ENCODE assay signal across 10 cellular contexts in the genomic region with DNA sequence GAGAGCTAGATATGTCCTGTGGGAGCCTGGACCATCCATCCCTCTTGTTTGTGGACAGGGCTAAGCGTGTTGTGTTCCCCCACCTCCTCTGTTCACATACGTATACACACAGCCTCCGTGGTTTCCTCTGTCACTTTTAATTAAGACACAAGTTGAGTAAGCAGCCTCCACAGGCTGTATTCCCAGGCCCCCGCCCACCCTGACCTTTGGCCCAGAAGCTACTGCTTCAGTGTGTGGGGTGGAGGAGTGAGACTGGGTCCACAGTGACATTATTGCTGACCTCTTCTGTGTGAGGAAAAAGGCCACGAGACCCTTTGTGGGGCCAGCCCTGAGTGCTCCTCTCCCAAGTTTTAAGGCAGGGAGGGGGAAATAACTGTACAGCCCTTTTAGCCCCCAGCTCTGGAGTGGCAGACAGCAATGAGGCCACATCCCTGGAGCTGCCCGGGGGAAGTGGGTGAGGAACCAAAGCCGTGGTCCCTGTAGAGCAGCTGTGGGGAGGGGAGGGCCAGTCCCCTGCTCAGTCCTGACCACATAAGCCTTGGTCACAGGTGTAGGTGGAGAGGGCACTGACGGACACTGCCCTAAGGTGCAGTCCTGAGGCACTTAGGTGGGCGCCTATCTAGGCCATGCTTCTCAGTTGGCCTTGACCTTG. TPM values are rescaled to one million over a fixed set of nuclear protein-coding genes. Genes with fewer than 3 reads are reported as not detected.
A peak's percentile ranks its signal among the peaks of the same experiment; 100 is the strongest.
DNase-seq lines count a peak whose midpoint lies in the region; ATAC-seq and TF ChIP-seq lines count a peak whose summit lies in the region.
"Had no signal": no experiment of that assay in that cellular context is flagged by ENCODE, and none has a peak within 500 bp of the region (broad histone marks: within the 10 kb centered on the region; RNA-seq: fewer than 3 reads in every experiment).

No MANE protein-coding gene starts in this region.

- H3K4me1 ChIP-seq in cardiac muscle cell (ENCODE audit: low read depth) (peaks cover 19% of the 10 kb centered on the region), right atrium auricular region (peaks cover 0 to 31% of the 10 kb centered on the region in 2 donors), ascending aorta (peaks cover 11 to 18% of the 10 kb centered on the region in 2 donors)

- intact Hi-C loops in MCF 10A (cut with micrococcal nuclease) (no loop called here), ascending aorta (cut with DNase I) (no loop called here)

- POLR2A ChIA-PET in WTC11 (lab: Charles Lee): no interaction called here
- POLR2A ChIA-PET in MCF 10A (lab: Yijun Ruan, JAX): no interaction called here

- H3K36me3 ChIP-seq in cardiac muscle cell (peaks cover 46% of the 10 kb centered on the region), right atrium auricular region (peaks cover 37% of the 10 kb centered on the region), ascending aorta (peaks cover 34 to 40% of the 10 kb centered on the region in 2 donors)

- TF ChIP-seq CTCF in cardiac muscle cell (IDR thresholded peaks at IDR 0.05; ENCODE audit: low read depth, low read length): no peak
- no peak for TF ChIP-seq CTCF in right atrium auricular region (IDR thresholded peaks at IDR 0.05)
- no peak for TF ChIP-seq CTCF in WTC11 (IDR thresholded peaks at IDR 0.05)
- TF ChIP-seq CTCF in MCF 10A (IDR thresholded peaks at IDR 0.05; ENCODE audit: unreplicated experiment): no peak
- no peak for TF ChIP-seq CTCF in ascending aorta (IDR thresholded peaks at IDR 0.05)

- ATAC-seq in WTC11: no peak

- H3K4me3 Mint-ChIP-seq in WTC11 (no peak overlapping the region), MCF 10A (ENCODE audit: unreplicated experiment) (no peak overlapping the region)
- H3K4me3 Mint-ChIP-seq in stimulated activated naive CD8-positive, alpha-beta T cell treated with anti-CD3 and anti-CD28 coated beads, Interleukin-15, Interleukin-2, amounts not matched to agents 100 ng/mL and 50 ng/mL, for 24 hours: no peak overlapping the region

- H3K9me3 Mint-ChIP-seq in WTC11 (no peaks in the 10 kb centered on the region), MCF 10A (ENCODE audit: unreplicated experiment) (no peaks in the 10 kb centered on the region)
- H3K9me3 Mint-ChIP-seq in stimulated activated naive CD8-positive, alpha-beta T cell treated with anti-CD3 and anti-CD28 coated beads, Interleukin-15, Interleukin-2, amounts not matched to agents 100 ng/mL and 50 ng/mL, for 24 hours: no peaks in the 10 kb centered on the region

- H3K4me1 Mint-ChIP-seq in WTC11 (peaks cover 41% of the 10 kb centered on the region), MCF 10A (ENCODE audit: insufficient read depth, unreplicated experiment) (peaks cover 52% of the 10 kb centered on the region)
- peaks cover 60% of the 10 kb centered on the region for H3K4me1 Mint-ChIP-seq in stimulated activated naive CD8-positive, alpha-beta T cell treated with anti-CD3 and anti-CD28 coated beads, Interleukin-15, Interleukin-2, amounts not matched to agents 100 ng/mL and 50 ng/mL, for 24 hours (ENCODE audit: low read depth)

- H3K27me3 ChIP-seq in cardiac muscle cell: no peaks in the 10 kb centered on the region
- no peaks in the 10 kb centered on the region for H3K27me3 ChIP-seq in right atrium auricular region
- no peaks in the 10 kb centered on the region for H3K27me3 ChIP-seq in ascending aorta
- H3K27me3 ChIP-seq: suprapubic skin had no signal

- H3K27ac ChIP-seq in cardiac muscle cell (peak overlapping the region; percentile 36), right atrium auricular region (no peak overlapping the region), ascending aorta (no peak overlapping the region)
- H3K27ac ChIP-seq: suprapubic skin had no signal

- H3K27ac Mint-ChIP-seq in WTC11: peak overlapping the region; percentile 44
- H3K27ac Mint-ChIP-seq in stimulated activated naive CD8-positive, alpha-beta T cell treated with anti-CD3 and anti-CD28 coated beads, Interleukin-15, Interleukin-2, amounts not matched to agents 100 ng/mL and 50 ng/mL, for 24 hours: peak overlapping the region; percentile 84
- no peak overlapping the region for H3K27ac Mint-ChIP-seq in MCF 10A (ENCODE audit: low read depth, unreplicated experiment)

- CTCF ChIA-PET in WTC11 (lab: Charles Lee): interaction anchor here (1.5 kb wide), 1 partner anchor 51 kb away, joined by 7 read pairs; no protein-coding TSS in a partner anchor
- CTCF ChIA-PET in MCF 10A (lab: Yijun Ruan, JAX): interaction anchor here (0.5 to 0.7 kb wide), 2 partner anchors 36 to 57 kb away, joined by 3 to 4 read pairs; no protein-coding TSS in a partner anchor

- H3K4me3 ChIP-seq in cardiac muscle cell (no peak overlapping the region), right atrium auricular region (no peak overlapping the region), ascending aorta (no peak overlapping the region)
- H3K4me3 ChIP-seq: suprapubic skin had no signal

- no peaks in the 10 kb centered on the region for H3K9me3 ChIP-seq in cardiac muscle cell (ENCODE audit: low read depth)
- H3K9me3 ChIP-seq in right atrium auricular region: no peaks in the 10 kb centered on the region
- H3K9me3 ChIP-seq in ascending aorta: no peaks in the 10 kb centered on the region
- H3K9me3 ChIP-seq: suprapubic skin had no signal

- H3K36me3 Mint-ChIP-seq in WTC11 (peaks cover 53% of the 10 kb centered on the region), MCF 10A (ENCODE audit: insufficient read depth, unreplicated experiment) (peaks cover 37% of the 10 kb centered on the region)
- peaks cover 67% of the 10 kb centered on the region for H3K36me3 Mint-ChIP-seq in stimulated activated naive CD8-positive, alpha-beta T cell treated with anti-CD3 and anti-CD28 coated beads, Interleukin-15, Interleukin-2, amounts not matched to agents 100 ng/mL and 50 ng/mL, for 24 hours (ENCODE audit: low read depth)

- no TSS peak for BruUV-seq in MCF 10A (replicated peaks; lab: Mats Ljungman, UMichigan)

- H3K27me3 Mint-ChIP-seq in WTC11 (ENCODE audit: low read depth) (no peaks in the 10 kb centered on the region), MCF 10A (ENCODE audit: insufficient read depth, unreplicated experiment) (no peaks in the 10 kb centered on the region)
- H3K27me3 Mint-ChIP-seq in stimulated activated naive CD8-positive, alpha-beta T cell treated with anti-CD3 and anti-CD28 coated beads, Interleukin-15, Interleukin-2, amounts not matched to agents 100 ng/mL and 50 ng/mL, for 24 hours: no peaks in the 10 kb centered on the region

- DNase-seq in cardiac muscle cell (ENCODE audit: low read depth in 1 of 2, low spot score in 1 of 2) (no peak), right atrium auricular region (ENCODE audit: low spot score) (no peak), WTC11 (ENCODE audit: low spot score) (no peak), MCF 10A (ENCODE audit: unreplicated experiment) (no peak), ascending aorta (ENCODE audit: low spot score in 2 of 2) (no peak)
- DNase-seq: activated naive CD4-positive, alpha-beta T cell treated with anti-CD3 and anti-CD28 coated beads, Interleukin-2, amount 50 U/mL, for 16 hours; effector CD4-positive, alpha-beta T cell; NCI-H510A treated with DMSO at 0.1 percent for 48 hours had no signal

TF ChIP-seq in WTC11, 78 proteins besides CTCF, POLR2A, EP300 and RAD21 (continues in another document):
- TF ChIP-seq ESRRA (CRISPR knock-in tag; IDR thresholded peaks at IDR 0.05; ENCODE audit: borderline replicate concordance): 0 out of 2 replicates have a peak, but pooled peaks have one; percentile 43
- TF ChIP-seq MXD4 (CRISPR knock-in tag; IDR thresholded peaks at IDR 0.05; ENCODE audit: borderline replicate concordance): no peak
- no peak for TF ChIP-seq NFYB (CRISPR knock-in tag; conservative IDR thresholded peaks at IDR 0.05; ENCODE audit: low read depth)
- no peak for TF ChIP-seq FOXP1 (CRISPR knock-in tag; IDR thresholded peaks at IDR 0.05; ENCODE audit: borderline replicate concordance)

RNA-seq across cellular contexts. Expression of a gene that starts 4.4 kb away (rescaled TPM):
- total RNA-seq in cardiac muscle cell: 18.5 and 24.1 TPM in 2 replicates
- 38.6 and 50.0 TPM in 2 replicates for polyA plus RNA-seq in cardiac muscle cell
- total RNA-seq in right atrium auricular region: 10 to 100 TPM; 24.3 to 41.4 TPM
- total RNA-seq in WTC11 (2021): 22.6 to 26.6 TPM (median 24.1 TPM) in 3 replicates
- total RNA-seq in MCF 10A (2022): 86.0 and 99.9 TPM in 2 replicates
- total RNA-seq in ascending aorta: 39.9 TPM

RNA-seq across cellular contexts. Expression of a gene that starts 4.6 kb away (rescaled TPM):
- total RNA-seq in cardiac muscle cell: 14.4 and 134 TPM in 2 replicates
- polyA plus RNA-seq in cardiac muscle cell: 18.7 and 163 TPM in 2 replicates
- 1 to 10 TPM in 1 of 2 donors, under 1 TPM in 1; 0.63 to 2.5 TPM for total RNA-seq in right atrium auricular region
- total RNA-seq in WTC11 (2021): 246 to 280 TPM (median 265 TPM) in 3 replicates
- total RNA-seq in MCF 10A (2022): 123 and 204 TPM in 2 replicates
- not detected for total RNA-seq in ascending aorta

RNA-seq across cellular contexts. Expression of a gene that starts 25.8 kb away (rescaled TPM):
- not detected in 2 replicates for total RNA-seq in cardiac muscle cell
- polyA plus RNA-seq in cardiac muscle cell: 0.10 TPM in 1 of 2 replicates, not detected in the other
- under 1 TPM in 1 of 2 donors, not detected in 1; 0.39 TPM for total RNA-seq in right atrium auricular region
- 0.15 to 0.44 TPM (median 0.21 TPM) in 3 replicates for total RNA-seq in WTC11 (2021)
- total RNA-seq in MCF 10A (2022): not detected in 2 replicates
- not detected for total RNA-seq in ascending aorta
- total RNA-seq: suprapubic skin had no signal

RNA-seq across cellular contexts. Expression of a gene that starts 26.2 kb away (rescaled TPM):
- total RNA-seq in cardiac muscle cell: 25.5 and 31.3 TPM in 2 replicates
- 33.3 and 38.8 TPM in 2 replicates for polyA plus RNA-seq in cardiac muscle cell
- total RNA-seq in right atrium auricular region: 10 to 100 TPM; 18.8 to 21.3 TPM
- 17.7 to 19.5 TPM (median 18.0 TPM) in 3 replicates for total RNA-seq in WTC11 (2021)
- total RNA-seq in MCF 10A (2022): 52.0 and 61.6 TPM in 2 replicates
- total RNA-seq in ascending aorta: 15.3 TPM

RNA-seq across cellular contexts. Expression of a gene that starts 26.3 kb away (rescaled TPM):
- total RNA-seq in cardiac muscle cell: 16.5 and 28.2 TPM in 2 replicates
- polyA plus RNA-seq in cardiac muscle cell: 10.3 and 11.5 TPM in 2 replicates
- 10 to 100 TPM; 17.5 to 22.8 TPM for total RNA-seq in right atrium auricular region
- 20.2 to 28.4 TPM (median 21.5 TPM) in 3 replicates for total RNA-seq in WTC11 (2021)
- total RNA-seq in MCF 10A (2022): 65.3 and 67.4 TPM in 2 replicates
- 35.9 TPM for total RNA-seq in ascending aorta
